In the genomic region with DNA sequence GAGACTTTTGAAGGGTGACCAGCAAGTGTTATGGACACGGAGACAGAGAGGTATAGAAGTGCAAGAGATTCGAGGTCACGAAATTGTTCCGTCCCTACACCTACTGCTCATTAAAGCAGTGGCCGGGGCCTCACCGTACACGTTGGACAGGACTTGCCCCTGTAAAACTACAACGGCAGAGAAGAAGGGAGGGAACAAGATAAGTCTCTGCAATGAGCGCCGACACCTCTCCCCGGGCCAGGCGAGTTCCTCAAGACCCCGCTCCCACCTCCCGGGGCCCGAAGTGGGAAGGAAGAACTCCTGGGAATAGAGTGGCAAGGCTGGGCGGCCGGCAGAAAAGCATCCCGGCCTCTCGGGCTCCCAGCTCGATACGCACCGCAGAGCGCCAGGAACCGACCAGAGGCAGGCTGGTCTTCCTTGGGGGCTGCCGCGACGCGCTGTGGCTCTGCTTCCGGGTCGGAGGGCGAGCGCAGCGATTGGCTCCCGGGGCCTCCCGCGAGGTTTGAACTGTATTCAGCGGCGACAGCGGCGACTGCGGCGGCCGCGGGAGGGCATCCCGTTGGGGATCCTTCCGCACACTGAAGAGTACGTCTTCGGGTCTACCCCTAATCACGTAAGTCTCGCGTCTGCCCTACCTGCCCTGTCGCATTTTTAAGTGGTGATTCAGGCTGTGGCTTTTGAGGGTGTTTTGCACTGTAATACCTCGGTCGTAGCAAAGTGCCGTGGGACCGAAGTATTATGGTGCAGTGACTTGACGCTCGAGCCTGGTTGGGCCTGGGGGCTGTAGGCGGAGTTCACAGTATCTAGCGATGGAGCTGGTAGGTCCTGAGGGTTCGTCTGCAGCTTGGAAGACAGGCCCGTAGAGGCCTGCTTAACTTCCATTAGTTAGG, we compare ENCODE assay signal across 1 cellular context.
TF ChIP-seq lines count a peak whose summit lies in the region.

Gene NUP37 (minus strand): TSS at position 441 of the 890 bp plus-strand sequence. CDS start 1,596 bp downstream, outside the sequence.
A gene with protein sequence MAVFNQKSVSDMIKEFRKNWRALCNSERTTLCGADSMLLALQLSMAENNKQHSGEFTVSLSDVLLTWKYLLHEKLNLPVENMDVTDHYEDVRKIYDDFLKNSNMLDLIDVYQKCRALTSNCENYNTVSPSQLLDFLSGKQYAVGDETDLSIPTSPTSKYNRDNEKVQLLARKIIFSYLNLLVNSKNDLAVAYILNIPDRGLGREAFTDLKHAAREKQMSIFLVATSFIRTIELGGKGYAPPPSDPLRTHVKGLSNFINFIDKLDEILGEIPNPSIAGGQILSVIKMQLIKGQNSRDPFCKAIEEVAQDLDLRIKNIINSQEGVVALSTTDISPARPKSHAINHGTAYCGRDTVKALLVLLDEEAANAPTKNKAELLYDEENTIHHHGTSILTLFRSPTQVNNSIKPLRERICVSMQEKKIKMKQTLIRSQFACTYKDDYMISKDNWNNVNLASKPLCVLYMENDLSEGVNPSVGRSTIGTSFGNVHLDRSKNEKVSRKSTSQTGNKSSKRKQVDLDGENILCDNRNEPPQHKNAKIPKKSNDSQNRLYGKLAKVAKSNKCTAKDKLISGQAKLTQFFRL (plus strand): TSS at position 510 of the 890 bp plus-strand sequence. CDS start 3,706 bp downstream, outside the sequence.

TF ChIP-seq in HepG2, 621 proteins besides CTCF, POLR2A, EP300 and RAD21 (continued from another document and continues in another):
- TF ChIP-seq ZNF407 (CRISPR knock-in tag; IDR thresholded peaks at IDR 0.05; ENCODE audit: not compliant biosample characterization) = peak; percentile 61
- peak; percentile 77; the same call in 1 of the 2 replicates for TF ChIP-seq PITX1 (CRISPR knock-in tag; IDR thresholded peaks at IDR 0.05)
- TF ChIP-seq, protein P1, sequence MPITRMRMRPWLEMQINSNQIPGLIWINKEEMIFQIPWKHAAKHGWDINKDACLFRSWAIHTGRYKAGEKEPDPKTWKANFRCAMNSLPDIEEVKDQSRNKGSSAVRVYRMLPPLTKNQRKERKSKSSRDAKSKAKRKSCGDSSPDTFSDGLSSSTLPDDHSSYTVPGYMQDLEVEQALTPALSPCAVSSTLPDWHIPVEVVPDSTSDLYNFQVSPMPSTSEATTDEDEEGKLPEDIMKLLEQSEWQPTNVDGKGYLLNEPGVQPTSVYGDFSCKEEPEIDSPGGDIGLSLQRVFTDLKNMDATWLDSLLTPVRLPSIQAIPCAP (CRISPR knock-in tag; IDR thresholded peaks at IDR 0.05; ENCODE audit: low read depth) = no peak
- TF ChIP-seq, protein P2, sequence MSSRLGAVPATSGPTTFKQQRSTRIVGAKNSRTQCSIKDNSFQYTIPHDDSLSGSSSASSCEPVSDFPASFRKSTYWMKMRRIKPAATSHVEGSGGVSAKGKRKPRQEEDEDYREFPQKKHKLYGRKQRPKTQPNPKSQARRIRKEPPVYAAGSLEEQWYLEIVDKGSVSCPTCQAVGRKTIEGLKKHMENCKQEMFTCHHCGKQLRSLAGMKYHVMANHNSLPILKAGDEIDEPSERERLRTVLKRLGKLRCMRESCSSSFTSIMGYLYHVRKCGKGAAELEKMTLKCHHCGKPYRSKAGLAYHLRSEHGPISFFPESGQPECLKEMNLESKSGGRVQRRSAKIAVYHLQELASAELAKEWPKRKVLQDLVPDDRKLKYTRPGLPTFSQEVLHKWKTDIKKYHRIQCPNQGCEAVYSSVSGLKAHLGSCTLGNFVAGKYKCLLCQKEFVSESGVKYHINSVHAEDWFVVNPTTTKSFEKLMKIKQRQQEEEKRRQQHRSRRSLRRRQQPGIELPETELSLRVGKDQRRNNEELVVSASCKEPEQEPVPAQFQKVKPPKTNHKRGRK (CRISPR knock-in tag; IDR thresholded peaks at IDR 0.05) = no peak
- peak; percentile 77 for TF ChIP-seq ZNF883 (CRISPR knock-in tag; IDR thresholded peaks at IDR 0.05; ENCODE audit: not compliant biosample characterization)
- TF ChIP-seq ZNF432 (CRISPR knock-in tag; IDR thresholded peaks at IDR 0.05; ENCODE audit: borderline replicate concordance) = no peak
- TF ChIP-seq, protein P3, sequence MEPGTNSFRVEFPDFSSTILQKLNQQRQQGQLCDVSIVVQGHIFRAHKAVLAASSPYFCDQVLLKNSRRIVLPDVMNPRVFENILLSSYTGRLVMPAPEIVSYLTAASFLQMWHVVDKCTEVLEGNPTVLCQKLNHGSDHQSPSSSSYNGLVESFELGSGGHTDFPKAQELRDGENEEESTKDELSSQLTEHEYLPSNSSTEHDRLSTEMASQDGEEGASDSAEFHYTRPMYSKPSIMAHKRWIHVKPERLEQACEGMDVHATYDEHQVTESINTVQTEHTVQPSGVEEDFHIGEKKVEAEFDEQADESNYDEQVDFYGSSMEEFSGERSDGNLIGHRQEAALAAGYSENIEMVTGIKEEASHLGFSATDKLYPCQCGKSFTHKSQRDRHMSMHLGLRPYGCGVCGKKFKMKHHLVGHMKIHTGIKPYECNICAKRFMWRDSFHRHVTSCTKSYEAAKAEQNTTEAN (CRISPR knock-in tag; conservative IDR thresholded peaks at IDR 0.05) = peak; percentile 38; the same call in 1 of the 2 replicates
- TF ChIP-seq ZNF891 (CRISPR knock-in tag; IDR thresholded peaks at IDR 0.05) = no peak
- TF ChIP-seq GABPA (IDR thresholded peaks at IDR 0.05; ENCODE audit: low read depth, low read length) = peak; percentile 87
- TF ChIP-seq GABPA (CRISPR knock-in tag; IDR thresholded peaks at IDR 0.05; ENCODE audit: low read depth) = peak; percentile 98
- no peak for TF ChIP-seq SYNCRIP (IDR thresholded peaks at IDR 0.05; ENCODE audit: insufficient read depth, low read depth, low read length)
- peak; percentile 39; the same call in 1 of the 2 replicates for TF ChIP-seq SAFB2 (CRISPR knock-in tag; IDR thresholded peaks at IDR 0.05; ENCODE audit: borderline replicate concordance, low read depth)
- TF ChIP-seq CENPX (CRISPR knock-in tag; IDR thresholded peaks at IDR 0.05) = no peak
- TF ChIP-seq REST (IDR thresholded peaks at IDR 0.05; ENCODE audit: borderline replicate concordance in 1 of 2, low read depth in 1 of 2, low read length in 2 of 2) = no peak
- TF ChIP-seq, protein P4, sequence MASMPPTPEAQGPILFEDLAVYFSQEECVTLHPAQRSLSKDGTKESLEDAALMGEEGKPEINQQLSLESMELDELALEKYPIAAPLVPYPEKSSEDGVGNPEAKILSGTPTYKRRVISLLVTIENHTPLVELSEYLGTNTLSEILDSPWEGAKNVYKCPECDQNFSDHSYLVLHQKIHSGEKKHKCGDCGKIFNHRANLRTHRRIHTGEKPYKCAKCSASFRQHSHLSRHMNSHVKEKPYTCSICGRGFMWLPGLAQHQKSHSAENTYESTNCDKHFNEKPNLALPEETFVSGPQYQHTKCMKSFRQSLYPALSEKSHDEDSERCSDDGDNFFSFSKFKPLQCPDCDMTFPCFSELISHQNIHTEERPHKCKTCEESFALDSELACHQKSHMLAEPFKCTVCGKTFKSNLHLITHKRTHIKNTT (CRISPR knock-in tag; IDR thresholded peaks at IDR 0.05) = no peak
- TF ChIP-seq ZNF724P (CRISPR knock-in tag; IDR thresholded peaks at IDR 0.05; ENCODE audit: borderline replicate concordance) = peak; percentile 82
- TF ChIP-seq ISX (CRISPR knock-in tag; conservative IDR thresholded peaks at IDR 0.05) = no peak
- peak; percentile 97 for TF ChIP-seq ARNT2 (CRISPR knock-in tag; IDR thresholded peaks at IDR 0.05; ENCODE audit: low read depth)
- TF ChIP-seq ZFAT (CRISPR knock-in tag; conservative IDR thresholded peaks at IDR 0.05) = no peak
- TF ChIP-seq FOSL2 (CRISPR knock-in tag; IDR thresholded peaks at IDR 0.05) = peak; percentile 65; the same call in 1 of the 2 replicates
- no peak for TF ChIP-seq NFE2L2 (IDR thresholded peaks at IDR 0.05; ENCODE audit: low read length)
- TF ChIP-seq ZNF839 (CRISPR knock-in tag; IDR thresholded peaks at IDR 0.05; ENCODE audit: borderline replicate concordance) = no peak
- TF ChIP-seq THYN1 (CRISPR knock-in tag; IDR thresholded peaks at IDR 0.05; ENCODE audit: borderline replicate concordance, low read depth) = peak; percentile 91; the same call in 1 of the 2 replicates
- peak; percentile 83 for TF ChIP-seq IKZF4 (CRISPR knock-in tag; IDR thresholded peaks at IDR 0.05; ENCODE audit: borderline replicate concordance, low read depth, not compliant biosample characterization)
- no peak for TF ChIP-seq ZFP36 (IDR thresholded peaks at IDR 0.05; ENCODE audit: borderline replicate concordance, low read depth, low read length, partially characterized antibody)
- TF ChIP-seq, protein P5, sequence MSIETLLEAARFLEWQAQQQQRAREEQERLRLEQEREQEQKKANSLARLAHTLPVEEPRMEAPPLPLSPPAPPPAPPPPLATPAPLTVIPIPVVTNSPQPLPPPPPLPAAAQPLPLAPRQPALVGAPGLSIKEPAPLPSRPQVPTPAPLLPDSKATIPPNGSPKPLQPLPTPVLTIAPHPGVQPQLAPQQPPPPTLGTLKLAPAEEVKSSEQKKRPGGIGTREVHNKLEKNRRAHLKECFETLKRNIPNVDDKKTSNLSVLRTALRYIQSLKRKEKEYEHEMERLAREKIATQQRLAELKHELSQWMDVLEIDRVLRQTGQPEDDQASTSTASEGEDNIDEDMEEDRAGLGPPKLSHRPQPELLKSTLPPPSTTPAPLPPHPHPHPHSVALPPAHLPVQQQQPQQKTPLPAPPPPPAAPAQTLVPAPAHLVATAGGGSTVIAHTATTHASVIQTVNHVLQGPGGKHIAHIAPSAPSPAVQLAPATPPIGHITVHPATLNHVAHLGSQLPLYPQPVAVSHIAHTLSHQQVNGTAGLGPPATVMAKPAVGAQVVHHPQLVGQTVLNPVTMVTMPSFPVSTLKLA (IDR thresholded peaks at IDR 0.05) = no peak
- no peak for TF ChIP-seq ZNF746 (CRISPR knock-in tag; IDR thresholded peaks at IDR 0.05)
- 0 out of 2 replicates have a peak, but pooled peaks have one; percentile 46 for TF ChIP-seq BRCA1 (CRISPR knock-in tag; IDR thresholded peaks at IDR 0.05)
